Comparison of ENCODE assay signal across 25 cellular contexts in the genomic region with DNA sequence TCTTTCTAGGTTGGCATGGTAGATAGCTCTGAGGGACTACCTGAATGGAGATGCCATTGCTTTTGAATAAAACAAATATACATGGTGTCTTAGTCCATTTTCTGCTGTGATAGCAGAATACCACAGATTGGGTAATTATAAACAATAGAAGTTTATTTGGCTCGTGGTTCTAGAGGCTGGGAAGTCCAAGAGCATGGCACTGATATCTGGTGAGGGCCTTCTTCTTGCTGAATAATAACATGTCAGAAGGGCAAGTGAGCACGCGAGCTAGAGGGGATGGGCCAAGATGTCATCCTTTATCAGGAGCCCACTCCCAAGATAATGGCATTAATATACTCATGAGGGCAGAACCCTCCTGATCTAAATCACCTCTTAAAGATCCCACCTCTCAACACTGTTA. TPM values are rescaled to one million over a fixed set of nuclear protein-coding genes. Genes with fewer than 3 reads are reported as not detected.
"Had no signal": no experiment of that assay in that cellular context is flagged by ENCODE, and none has a peak within 500 bp of the region (broad histone marks: within the 10 kb centered on the region; RNA-seq: fewer than 3 reads in every experiment).

No MANE protein-coding gene starts in this region.

- H3K4me3 ChIP-seq: MG63, SJSA1, SK-N-MC had no signal

- H3K27ac ChIP-seq: SJSA1, SK-N-MC had no signal

- FAIRE-seq: RCC 7860 had no signal

- DNase-seq: IMR-90, Karpas-422, KG1, MG63, NCI-H1092, NCI-H1105 treated with DMSO at 0.1 percent for 48 hours, NCI-H1417 treated with DMSO at 0.1 percent for 48 hours, NCI-H146, NCI-H1694 treated with DMSO at 0.1 percent for 48 hours, NCI-H1930, NCI-H2081, NCI-H2171, NCI-H226, NCI-H446, NCI-H510A, NCI-H524 treated with DMSO at 0.1 percent for 48 hours, NCI-H69, NCI-H774, Right ventricle myocardium superior, RPMI8226, SIG-M5 had no signal

- H3K27me3 ChIP-seq: MG63, SJSA1 had no signal

RNA-seq across cellular contexts. Expression of a gene that starts 52.5 kb away (rescaled TPM):
- total RNA-seq: HT-29, IMR-90, Right ventricle myocardium superior, SJSA1 had no signal
- polyA plus RNA-seq: IMR-90 had no signal
